ENCODE assay signal across 15 cellular contexts in the genomic region with DNA sequence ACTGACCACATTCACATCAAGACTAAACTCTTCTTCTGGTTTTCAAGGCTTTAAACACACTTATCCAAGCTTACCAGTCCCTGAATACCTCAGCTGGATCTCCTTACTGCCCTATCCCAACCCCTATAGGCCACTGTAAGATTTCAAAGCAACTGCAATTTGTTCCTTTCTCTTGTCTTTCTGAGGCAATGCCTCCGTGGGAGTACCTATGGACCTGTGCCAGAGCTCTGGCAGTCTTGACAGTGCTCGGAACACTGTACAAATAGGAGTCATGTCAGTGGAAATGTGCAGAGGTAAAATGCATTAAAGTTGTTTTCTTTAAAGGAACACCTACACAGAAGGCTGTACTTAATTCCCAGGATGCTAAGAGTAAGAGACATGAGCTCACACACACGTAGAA.
A peak's percentile ranks its signal among the peaks of the same experiment; 100 is the strongest.
DNase-seq lines count a peak whose midpoint lies in the region; ATAC-seq and TF ChIP-seq lines count a peak whose summit lies in the region.
"Had no signal": no experiment of that assay in that cellular context is flagged by ENCODE, and none has a peak within 500 bp of the region (broad histone marks: within the 10 kb centered on the region; RNA-seq: fewer than 3 reads in every experiment).

No MANE protein-coding gene starts in this region.

- TF ChIP-seq CTCF in epithelial cell of esophagus (IDR thresholded peaks at IDR 0.05; ENCODE audit: insufficient read depth, low read depth, low read length, missing control alignments) (no peak), omental fat pad (IDR thresholded peaks at IDR 0.05) (no peak)

- no peaks in the 10 kb centered on the region for H3K9me3 ChIP-seq in GM23248 (ENCODE audit: low read depth)
- H3K9me3 ChIP-seq: BLaER1 treated with 17β-estradiol and CSF1 and Interleukin-3, amounts not matched to agents 10 nM and 100 nM; lower lobe of right lung had no signal

- H2AFZ ChIP-seq in GM23248, result no peak overlapping the region

- H3K36me3 ChIP-seq in GM23248 (ENCODE audit: low read depth), result peaks cover 4% of the 10 kb centered on the region; the same call in 1 of the 2 replicates

- DNase-seq in GM23248 (peak; percentile 70), NCI-H2227 treated with DMSO at 0.1 percent for 48 hours (lab: John Stamatoyannopoulos, UW) (peak; percentile 14), epithelial cell of esophagus (ENCODE audit: low read depth) (peak; percentile 42), omental fat pad (ENCODE audit: low spot score) (no peak), 8988T (no peak), hippocampal formation (lab: John Stamatoyannopoulos, UW) (no peak), NCI-H2107 treated with DMSO at 0.1 percent for 48 hours (lab: John Stamatoyannopoulos, UW; ENCODE audit: unreplicated experiment) (no peak)
- DNase-seq: glutamatergic neuron; lower lobe of right lung; NCI-H1930; nucleus accumbens; RPMI8226; stimulated activated naive CD8-positive, alpha-beta T cell treated with anti-CD3 and anti-CD28 coated beads, Interleukin-15, Interleukin-2, amounts not matched to agents 100 U/mL and 50 U/mL, for 24 hours had no signal

- peak; percentile 41 for ATAC-seq in omental fat pad (ENCODE audit: low FRiP score)
- no peak for ATAC-seq in GM19452 (IDR thresholded peaks at IDR 0.05; ENCODE audit: unreplicated experiment)
- ATAC-seq: lower lobe of right lung; stimulated activated naive CD8-positive, alpha-beta T cell treated with anti-CD3 and anti-CD28 coated beads, Interleukin-15, Interleukin-2, amounts not matched to agents 100 U/mL and 50 U/mL, for 24 hours had no signal

- peaks cover 20% of the 10 kb centered on the region for H3K4me1 ChIP-seq in GM23248 (ENCODE audit: insufficient read depth)
- H3K4me1 ChIP-seq: BLaER1 treated with 17β-estradiol and CSF1 and Interleukin-3, amounts not matched to agents 10 nM and 100 nM; lower lobe of right lung had no signal

- H3K79me2 ChIP-seq in GM23248 (ENCODE audit: insufficient read depth), result peaks cover 15% of the 10 kb centered on the region; the same call in 1 of the 2 replicates

- H3K27me3 ChIP-seq in GM23248 (replicated peaks; ENCODE audit: insufficient read depth), result no peaks in the 10 kb centered on the region
- H3K27me3 ChIP-seq: BLaER1 treated with 17β-estradiol and CSF1 and Interleukin-3, amounts not matched to agents 10 nM and 100 nM had no signal

- 0 out of 2 replicates have a peak, but pooled peaks cover 9% of the 10 kb centered on the region for H3F3A ChIP-seq in GM23248 (ENCODE audit: insufficient read depth)

- in situ Hi-C loops in GM23248 (cut with MboI), result no loop called here

- H3K4me3 ChIP-seq in GM23248 (no peak overlapping the region), epithelial cell of esophagus (ENCODE audit: low read length) (no peak overlapping the region)
- H3K4me3 ChIP-seq: BLaER1 treated with 17β-estradiol and CSF1 and Interleukin-3, amounts not matched to agents 10 nM and 100 nM; lower lobe of right lung had no signal

- no peak overlapping the region for H3K27ac ChIP-seq in GM23248
- H3K27ac ChIP-seq: BLaER1 treated with 17β-estradiol and CSF1 and Interleukin-3, amounts not matched to agents 10 nM and 100 nM; lower lobe of right lung had no signal

- H4K20me1 ChIP-seq in GM23248 (ENCODE audit: insufficient read depth), result no peaks in the 10 kb centered on the region

- no peak overlapping the region for H3K9ac ChIP-seq in GM23248
- H3K9ac ChIP-seq: BLaER1 treated with 17β-estradiol and CSF1 and Interleukin-3, amounts not matched to agents 10 nM and 100 nM had no signal

- WGBS in GM23248 (ENCODE audit: low coverage in 1 of 2, low lambda C conversion rate in 2 of 2, missing lambda C conversion rate in 2 of 2), 2 experiments, result 46 to 54% methylated on average over 3 of the region's 3 CpGs

- no peaks in the 10 kb centered on the region for H3K9me2 ChIP-seq in GM23248 (ENCODE audit: insufficient read depth)

- no peak overlapping the region for H3K4me2 ChIP-seq in GM23248 (ENCODE audit: unreplicated experiment)
- H3K4me2 ChIP-seq: BLaER1 treated with 17β-estradiol and CSF1 and Interleukin-3, amounts not matched to agents 10 nM and 100 nM had no signal

Comparison
In these comparisons a context has a peak if more than half of its experiments do, and no peak if none do; other contexts are left out.
1. DNase-seq: peak in GM23248 (single experiment), NCI-H2227 treated with DMSO at 0.1 percent for 48 hours (single experiment) and epithelial cell of esophagus (single experiment); none in omental fat pad (single experiment), 8988T (single experiment), hippocampal formation (0 of 2) and NCI-H2107 treated with DMSO at 0.1 percent for 48 hours (single experiment).